ENCODE assay signal across 17 cellular contexts in genomic region chr21:33373451-33373850, GRCh38. TPM values are rescaled to one million over a fixed set of nuclear protein-coding genes. Genes with fewer than 3 reads are reported as not detected.
A peak's percentile ranks its signal among the peaks of the same experiment; 100 is the strongest.
DNase-seq lines count a peak whose midpoint lies in the region; ATAC-seq, FAIRE-seq and TF ChIP-seq lines count a peak whose summit lies in the region.
"Had no signal": no experiment of that assay in that cellular context is flagged by ENCODE, and none has a peak within 500 bp of the region (broad histone marks: within the 10 kb centered on the region; RNA-seq: fewer than 3 reads in every experiment).

No MANE protein-coding gene starts in this region.

- H3K9me3 ChIP-seq in OCI-LY3 (ENCODE audit: insufficient read depth, low read length): peaks cover 3% of the 10 kb centered on the region; the same call in 1 of the 2 replicates
- H3K9me3 ChIP-seq in kidney (ENCODE audit: control insufficient read depth in 1 of 2, low read length in 2 of 2): peaks cover 0 to 2% of the 10 kb centered on the region in 2 donors

- H3K9ac ChIP-seq in OCI-LY3 (ENCODE audit: low read length) (no peak overlapping the region), kidney (ENCODE audit: low read length in 2 of 2) (no peak overlapping the region)

- DNase-seq in EH (ENCODE audit: low read depth) (peak; percentile 64), islet precursor cell (peak; percentile 72), kidney (no peak), mesothelial cell of epicardium (ENCODE audit: low spot score in 2 of 2, unreplicated experiment in 2 of 2) (no peak)
- DNase-seq in stimulated activated naive B cell treated with anti-CD40 and anti-IgM and Interleukin-4, amounts not matched to agents 10 μg/mL and 1 μg/mL and 100 μg/mL, for 72 hours: no peak
- no peak for DNase-seq in activated naive CD8-positive, alpha-beta T cell treated with anti-CD3 and anti-CD28 coated beads for 36 hours
- DNase-seq: activated CD4-positive, alpha-beta T cell treated with anti-CD3 and anti-CD28 coated beads, Interleukin-2, amount 50 U/mL, for 48 hours; activated gamma-delta T cell treated with Interleukin-2 at 50 U/mL for 16 hours; CD8-positive, alpha-beta T cell; NCI-H1436; NCI-H446 treated with DMSO at 0.1 percent for 48 hours; stimulated activated CD4-positive, alpha-beta T cell treated with anti-CD3 and anti-CD28 coated beads, Interleukin-4, amount 100 ng/mL, for 1 hour had no signal

- no peak for TF ChIP-seq CTCF in OCI-LY3 (IDR thresholded peaks at IDR 0.05; ENCODE audit: low read depth, low read length)
- no peak for TF ChIP-seq CTCF in kidney (IDR thresholded peaks at IDR 0.05; ENCODE audit: borderline replicate concordance, extremely low read depth, insufficient read depth)
- TF ChIP-seq CTCF in mesothelial cell of epicardium (IDR thresholded peaks at IDR 0.05; ENCODE audit: unreplicated experiment): no peak

- no peaks in the 10 kb centered on the region for H3K27me3 ChIP-seq in OCI-LY3 (ENCODE audit: low read depth, low read length)
- H3K27me3 ChIP-seq: esophagus muscularis mucosa had no signal

- intact Hi-C loops in kidney (cut with DNase I): loop anchor here (10.0 kb wide), 1 partner anchor 61 kb away; no protein-coding TSS in a partner anchor

- no peak for FAIRE-seq in kidney (lab: Jason Lieb, UNC)

- peaks cover 6 to 11% of the 10 kb centered on the region in 2 donors for H3K9me3 Mint-ChIP-seq in stimulated activated naive B cell treated with anti-CD40 and anti-IgM and Interleukin-4, amounts not matched to agents 10 μg/mL and 1 μg/mL and 100 μg/mL, for 72 hours
- H3K9me3 Mint-ChIP-seq in activated naive CD8-positive, alpha-beta T cell treated with anti-CD3 and anti-CD28 coated beads for 36 hours: peaks cover 1% of the 10 kb centered on the region
- peaks cover 2% of the 10 kb centered on the region for H3K9me3 Mint-ChIP-seq in mesothelial cell of epicardium
- H3K9me3 Mint-ChIP-seq: CD8-positive, alpha-beta T cell; stimulated activated effector memory CD8-positive, alpha-beta T cell treated with anti-CD3 and anti-CD28 coated beads, Interleukin-12 subunit alpha, Interleukin-12 subunit beta, amount 100 ng/mL, for 72 hours had no signal

- H3K27me3 Mint-ChIP-seq in stimulated activated naive B cell treated with anti-CD40 and anti-IgM and Interleukin-4, amounts not matched to agents 10 μg/mL and 1 μg/mL and 100 μg/mL, for 72 hours: no peaks in the 10 kb centered on the region
- H3K27me3 Mint-ChIP-seq in activated naive CD8-positive, alpha-beta T cell treated with anti-CD3 and anti-CD28 coated beads for 36 hours: peaks cover 4% of the 10 kb centered on the region
- peaks cover 2% of the 10 kb centered on the region for H3K27me3 Mint-ChIP-seq in mesothelial cell of epicardium (ENCODE audit: low read depth)

- no peak overlapping the region for H3K4me3 ChIP-seq in OCI-LY3 (ENCODE audit: low read length)
- H3K4me3 ChIP-seq in kidney (ENCODE audit: low read length in 2 of 2): no peak overlapping the region
- H3K4me3 ChIP-seq: esophagus muscularis mucosa had no signal

- H3K27ac ChIP-seq in OCI-LY3 (ENCODE audit: low read length) (peak overlapping the region; percentile 75), kidney (ENCODE audit: low read depth in 2 of 2, low read length in 2 of 2) (no peak overlapping the region)

- ATAC-seq in stimulated activated naive B cell treated with anti-CD40 and anti-IgM and Interleukin-4, amounts not matched to agents 10 μg/mL and 1 μg/mL and 100 μg/mL, for 72 hours (replicated peaks): no peak
- ATAC-seq in HG02610 (IDR thresholded peaks at IDR 0.05; ENCODE audit: unreplicated experiment): no peak
- ATAC-seq: CD8-positive, alpha-beta T cell; HepG2; stimulated activated effector memory CD8-positive, alpha-beta T cell treated with anti-CD3 and anti-CD28 coated beads, Interleukin-12 subunit alpha, Interleukin-12 subunit beta, amount 100 ng/mL, for 72 hours had no signal

- no peaks in the 10 kb centered on the region for H4K20me1 ChIP-seq in OCI-LY3 (ENCODE audit: insufficient read depth, low read length)

- H3K4me3 Mint-ChIP-seq in stimulated activated naive B cell treated with anti-CD40 and anti-IgM and Interleukin-4, amounts not matched to agents 10 μg/mL and 1 μg/mL and 100 μg/mL, for 72 hours: peak overlapping the region; percentile 25 to 68
- H3K4me3 Mint-ChIP-seq in activated naive CD8-positive, alpha-beta T cell treated with anti-CD3 and anti-CD28 coated beads for 36 hours: no peak overlapping the region
- no peak overlapping the region for H3K4me3 Mint-ChIP-seq in mesothelial cell of epicardium
- H3K4me3 Mint-ChIP-seq: CD8-positive, alpha-beta T cell; stimulated activated effector memory CD8-positive, alpha-beta T cell treated with anti-CD3 and anti-CD28 coated beads, Interleukin-12 subunit alpha, Interleukin-12 subunit beta, amount 100 ng/mL, for 72 hours had no signal

- peaks cover 42 to 77% of the 10 kb centered on the region in 2 donors for H3K4me1 Mint-ChIP-seq in stimulated activated naive B cell treated with anti-CD40 and anti-IgM and Interleukin-4, amounts not matched to agents 10 μg/mL and 1 μg/mL and 100 μg/mL, for 72 hours
- peaks cover 14% of the 10 kb centered on the region for H3K4me1 Mint-ChIP-seq in activated naive CD8-positive, alpha-beta T cell treated with anti-CD3 and anti-CD28 coated beads for 36 hours
- no peaks in the 10 kb centered on the region for H3K4me1 Mint-ChIP-seq in mesothelial cell of epicardium

- H3K27ac Mint-ChIP-seq in stimulated activated naive B cell treated with anti-CD40 and anti-IgM and Interleukin-4, amounts not matched to agents 10 μg/mL and 1 μg/mL and 100 μg/mL, for 72 hours: peak overlapping the region; percentile 73
- H3K27ac Mint-ChIP-seq in activated naive CD8-positive, alpha-beta T cell treated with anti-CD3 and anti-CD28 coated beads for 36 hours: no peak overlapping the region
- no peak overlapping the region for H3K27ac Mint-ChIP-seq in mesothelial cell of epicardium
- H3K27ac Mint-ChIP-seq: stimulated activated effector memory CD8-positive, alpha-beta T cell treated with anti-CD3 and anti-CD28 coated beads, Interleukin-12 subunit alpha, Interleukin-12 subunit beta, amount 100 ng/mL, for 72 hours had no signal

- no peak overlapping the region for H2AFZ ChIP-seq in OCI-LY3 (ENCODE audit: low read depth, low read length)

- H3K36me3 Mint-ChIP-seq in stimulated activated naive B cell treated with anti-CD40 and anti-IgM and Interleukin-4, amounts not matched to agents 10 μg/mL and 1 μg/mL and 100 μg/mL, for 72 hours: peaks cover 6 to 7% of the 10 kb centered on the region in 2 donors
- H3K36me3 Mint-ChIP-seq in activated naive CD8-positive, alpha-beta T cell treated with anti-CD3 and anti-CD28 coated beads for 36 hours: peaks cover 1% of the 10 kb centered on the region
- H3K36me3 Mint-ChIP-seq in mesothelial cell of epicardium: peaks cover 1% of the 10 kb centered on the region
- H3K36me3 Mint-ChIP-seq: CD8-positive, alpha-beta T cell; stimulated activated effector memory CD8-positive, alpha-beta T cell treated with anti-CD3 and anti-CD28 coated beads, Interleukin-12 subunit alpha, Interleukin-12 subunit beta, amount 100 ng/mL, for 72 hours had no signal

- H3K36me3 ChIP-seq in OCI-LY3 (replicated peaks; ENCODE audit: low read depth, low read length): peaks cover 5% of the 10 kb centered on the region
- no peaks in the 10 kb centered on the region for H3K36me3 ChIP-seq in kidney (ENCODE audit: control insufficient read depth in 1 of 2, insufficient read depth in 2 of 2, low read length in 2 of 2)
- H3K36me3 ChIP-seq: esophagus muscularis mucosa had no signal

- no peaks in the 10 kb centered on the region for H3K79me2 ChIP-seq in OCI-LY3 (ENCODE audit: low read length)

- H3K4me2 ChIP-seq in OCI-LY3 (ENCODE audit: low read length): peak overlapping the region; percentile 67; the same call in 1 of the 2 replicates

- H3K4me1 ChIP-seq in OCI-LY3 (ENCODE audit: low read length) (peaks cover 34% of the 10 kb centered on the region), kidney (ENCODE audit: control insufficient read depth in 1 of 2, insufficient read depth in 1 of 2, low read depth in 1 of 2, low read length in 2 of 2) (no peaks in the 10 kb centered on the region)

RNA-seq across cellular contexts. Expression of gene IFNGR2, which starts 29.8 kb away (rescaled TPM):
- total RNA-seq in kidney: 68.3 TPM
- polyA plus RNA-seq in kidney (ENCODE audit: insufficient read depth, low read depth, low replicate concordance): 57.6 TPM
- 1 to 10 TPM; 5.6 to 5.7 TPM for total RNA-seq in activated naive CD8-positive, alpha-beta T cell treated with anti-CD3 and anti-CD28 coated beads for 36 hours
- 57.9 to 63.4 TPM (median 59.6 TPM) in 3 replicates for total RNA-seq in mesothelial cell of epicardium

RNA-seq across cellular contexts. Expression of gene IFNAR1, which starts 48.7 kb away (rescaled TPM):
- total RNA-seq in kidney (60.9 TPM), mesothelial cell of epicardium (24.8 to 28.7 TPM (median 27.0 TPM) in 3 replicates)
- polyA plus RNA-seq in kidney (ENCODE audit: insufficient read depth, low read depth, low replicate concordance): 15.9 TPM
- total RNA-seq in activated naive CD8-positive, alpha-beta T cell treated with anti-CD3 and anti-CD28 coated beads for 36 hours: 10 to 100 TPM; 32.3 to 34.7 TPM

Comparison
In these comparisons a context has a peak if more than half of its experiments do, and no peak if none do; other contexts are left out.
1. DNase-seq: peak in EH (single experiment) and islet precursor cell (single experiment); none in stimulated activated naive B cell treated with anti-CD40 and anti-IgM and Interleukin-4, amounts not matched to agents 10 μg/mL and 1 μg/mL and 100 μg/mL, for 72 hours (single experiment), kidney (single experiment), activated naive CD8-positive, alpha-beta T cell treated with anti-CD3 and anti-CD28 coated beads for 36 hours (single experiment) and mesothelial cell of epicardium (0 of 2).
2. H3K4me3 Mint-ChIP-seq: peak in stimulated activated naive B cell treated with anti-CD40 and anti-IgM and Interleukin-4, amounts not matched to agents 10 μg/mL and 1 μg/mL and 100 μg/mL, for 72 hours (2 of 2); none in activated naive CD8-positive, alpha-beta T cell treated with anti-CD3 and anti-CD28 coated beads for 36 hours (single experiment) and mesothelial cell of epicardium (single experiment).